8 cellular contexts compared by ENCODE assay signal in the genomic region with DNA sequence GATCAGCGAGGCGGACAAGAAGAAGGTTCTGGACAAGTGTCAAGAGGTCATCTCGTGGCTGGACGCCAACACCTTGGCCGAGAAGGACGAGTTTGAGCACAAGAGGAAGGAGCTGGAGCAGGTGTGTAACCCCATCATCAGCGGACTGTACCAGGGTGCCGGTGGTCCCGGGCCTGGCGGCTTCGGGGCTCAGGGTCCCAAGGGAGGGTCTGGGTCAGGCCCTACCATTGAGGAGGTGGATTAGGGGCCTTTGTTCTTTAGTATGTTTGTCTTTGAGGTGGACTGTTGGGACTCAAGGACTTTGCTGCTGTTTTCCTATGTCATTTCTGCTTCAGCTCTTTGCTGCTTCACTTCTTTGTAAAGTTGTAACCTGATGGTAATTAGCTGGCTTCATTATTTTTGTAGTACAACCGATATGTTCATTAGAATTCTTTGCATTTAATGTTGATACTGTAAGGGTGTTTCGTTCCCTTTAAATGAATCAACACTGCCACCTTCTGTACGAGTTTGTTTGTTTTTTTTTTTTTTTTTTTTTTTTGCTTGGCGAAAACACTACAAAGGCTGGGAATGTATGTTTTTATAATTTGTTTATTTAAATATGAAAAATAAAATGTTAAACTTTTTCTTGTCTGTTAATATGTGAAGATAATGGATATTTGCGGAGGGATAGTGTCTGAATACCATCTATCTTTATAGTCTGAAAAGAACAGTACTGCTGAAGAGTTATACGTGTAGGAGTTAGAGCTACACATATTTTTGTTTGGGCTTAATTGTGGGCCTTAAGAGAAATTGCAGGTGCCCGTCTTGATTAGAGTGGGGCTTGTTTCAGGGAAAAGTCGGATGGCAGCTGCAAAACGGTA. TPM values are rescaled to one million over a fixed set of nuclear protein-coding genes. Genes with fewer than 3 reads are reported as not detected.
A peak's percentile ranks its signal among the peaks of the same experiment; 100 is the strongest.
DNase-seq lines count a peak whose midpoint lies in the region; ATAC-seq and TF ChIP-seq lines count a peak whose summit lies in the region.

No MANE protein-coding gene starts in this region.

- peaks cover 45% of the 10 kb centered on the region for H3F3A ChIP-seq in SU-DHL-6 (ENCODE audit: insufficient read depth)

- no peaks in the 10 kb centered on the region; the same call in 1 of the 2 replicates for H3K36me3 ChIP-seq in DND-41 (ENCODE audit: insufficient read depth, low read length)
- no peaks in the 10 kb centered on the region; the same call in 1 of the 2 replicates for H3K36me3 ChIP-seq in SU-DHL-6 (ENCODE audit: low read length)

- peaks cover 32 to 39% of the 10 kb centered on the region in 2 donors for H3K4me1 Mint-ChIP-seq in natural killer cell treated with Interleukin-12 subunit alpha and Interleukin-12 subunit beta and Interleukin-15 and Interleukin-18, amount 100 ng/mL, for 72 hours (ENCODE audit: low read depth in 2 of 2)

- H3K79me2 ChIP-seq in DND-41 (ENCODE audit: insufficient read depth, low read length) (peaks cover 48% of the 10 kb centered on the region), SU-DHL-6 (ENCODE audit: insufficient read depth, low read length) (peaks cover 26% of the 10 kb centered on the region)

- peaks cover 11% of the 10 kb centered on the region for H3K36me3 Mint-ChIP-seq in natural killer cell treated with Interleukin-12 subunit alpha and Interleukin-12 subunit beta and Interleukin-15 and Interleukin-18, amount 100 ng/mL, for 72 hours

- peak overlapping the region; percentile 69 for H3K9ac ChIP-seq in DND-41 (ENCODE audit: low read depth, low read length)
- peak overlapping the region; percentile 53 for H3K9ac ChIP-seq in SU-DHL-6 (ENCODE audit: low read length)

- H3K27me3 ChIP-seq in DND-41 (ENCODE audit: insufficient read depth, low read length, poor library complexity), result no peaks in the 10 kb centered on the region
- H3K27me3 ChIP-seq in SU-DHL-6 (ENCODE audit: low read length), result no peaks in the 10 kb centered on the region

- H3K4me3 Mint-ChIP-seq in natural killer cell treated with Interleukin-12 subunit alpha and Interleukin-12 subunit beta and Interleukin-15 and Interleukin-18, amount 100 ng/mL, for 72 hours, result peak overlapping the region; percentile 84

- H3K4me3 ChIP-seq in DND-41 (ENCODE audit: low read depth in 1 of 2, low read length in 2 of 2), result peak overlapping the region; percentile 62 to 73
- peak overlapping the region; percentile 56 for H3K4me3 ChIP-seq in SU-DHL-6 (ENCODE audit: insufficient read depth, low read length, poor library complexity, severe bottlenecking)

- DNase-seq in DND-41 (no peak), Kasumi-1 (lab: John Stamatoyannopoulos, UW) (peak; percentile 64 to 66), epithelial cell of prostate (ENCODE audit: low read depth, low spot score) (no peak), mucosa of gallbladder (ENCODE audit: low spot score) (no peak)
- DNase-seq in natural killer cell treated with Interleukin-12 subunit alpha and Interleukin-12 subunit beta and Interleukin-15 and Interleukin-18, amount 100 ng/mL, for 72 hours (ENCODE audit: low spot score), result no peak

- H3K27ac Mint-ChIP-seq in natural killer cell treated with Interleukin-12 subunit alpha and Interleukin-12 subunit beta and Interleukin-15 and Interleukin-18, amount 100 ng/mL, for 72 hours, result peak overlapping the region; percentile 73 to 92

- no peaks in the 10 kb centered on the region for H3K9me3 Mint-ChIP-seq in natural killer cell treated with Interleukin-12 subunit alpha and Interleukin-12 subunit beta and Interleukin-15 and Interleukin-18, amount 100 ng/mL, for 72 hours

- no peaks in the 10 kb centered on the region for H3K9me3 ChIP-seq in DND-41 (ENCODE audit: insufficient read depth, low read length, severe bottlenecking)
- H3K9me3 ChIP-seq in SU-DHL-6 (ENCODE audit: insufficient read depth, low read length), result no peaks in the 10 kb centered on the region

- H3K27me3 Mint-ChIP-seq in natural killer cell treated with Interleukin-12 subunit alpha and Interleukin-12 subunit beta and Interleukin-15 and Interleukin-18, amount 100 ng/mL, for 72 hours, result no peaks in the 10 kb centered on the region

- H3K4me2 ChIP-seq in DND-41 (ENCODE audit: insufficient read depth, low read length) (peak overlapping the region; percentile 72), SU-DHL-6 (ENCODE audit: low read depth, low read length, poor library complexity, severe bottlenecking) (peak overlapping the region; percentile 88)

- H3K27ac ChIP-seq in DND-41 (ENCODE audit: low read length) (peak overlapping the region; percentile 87), SU-DHL-6 (ENCODE audit: low read depth, low read length) (peak overlapping the region; percentile 90), epithelial cell of prostate (peak overlapping the region; percentile 69)

- no peak for ATAC-seq in DND-41 (ENCODE audit: insufficient read depth, low read depth)
- no peak for ATAC-seq in natural killer cell treated with Interleukin-12 subunit alpha and Interleukin-12 subunit beta and Interleukin-15 and Interleukin-18, amount 100 ng/mL, for 72 hours
- ATAC-seq in HG02981 (IDR thresholded peaks at IDR 0.05; ENCODE audit: unreplicated experiment), result no peak
- no peak for ATAC-seq in HG03108 (IDR thresholded peaks at IDR 0.05; ENCODE audit: unreplicated experiment)

- H4K20me1 ChIP-seq in DND-41 (ENCODE audit: insufficient read depth, low read length), result no peaks in the 10 kb centered on the region; the same call in 1 of the 2 replicates
- H4K20me1 ChIP-seq in SU-DHL-6 (ENCODE audit: low read depth, low read length), result no peaks in the 10 kb centered on the region

- peak overlapping the region; percentile 65; the same call in 1 of the 2 replicates for H2AFZ ChIP-seq in DND-41 (ENCODE audit: low read depth, low read length)
- H2AFZ ChIP-seq in SU-DHL-6 (ENCODE audit: low read depth, low read length, severe bottlenecking), result peak overlapping the region; percentile 16

- peak; percentile 65 for TF ChIP-seq CTCF in DND-41 (IDR thresholded peaks at IDR 0.05; ENCODE audit: borderline replicate concordance, extremely low read depth, low read length, poor library complexity, severe bottlenecking)
- peak; percentile 68 for TF ChIP-seq CTCF in SU-DHL-6 (IDR thresholded peaks at IDR 0.05; ENCODE audit: insufficient read depth, low read length, poor library complexity, severe bottlenecking)

- peaks cover 54% of the 10 kb centered on the region for H3K4me1 ChIP-seq in DND-41 (ENCODE audit: insufficient read depth, low read length)

- no peaks in the 10 kb centered on the region for H3K9me2 ChIP-seq in SU-DHL-6 (replicated peaks; ENCODE audit: insufficient read depth, low read length)

RNA-seq across cellular contexts. Expression of a gene that starts 2.3 kb away (rescaled TPM):
- 100 to 1,000 TPM; 107 to 113 TPM for total RNA-seq in natural killer cell treated with Interleukin-12 subunit alpha and Interleukin-12 subunit beta and Interleukin-15 and Interleukin-18, amount 100 ng/mL, for 72 hours
- total RNA-seq in mucosa of gallbladder, result 277 TPM

RNA-seq across cellular contexts. Expression of a gene that starts 14.5 kb away (rescaled TPM):
- 100 to 1,000 TPM; 160 to 262 TPM for total RNA-seq in natural killer cell treated with Interleukin-12 subunit alpha and Interleukin-12 subunit beta and Interleukin-15 and Interleukin-18, amount 100 ng/mL, for 72 hours
- total RNA-seq in mucosa of gallbladder, result 347 TPM

RNA-seq across cellular contexts. Expression of a gene that starts 14.8 kb away (rescaled TPM):
- total RNA-seq in natural killer cell treated with Interleukin-12 subunit alpha and Interleukin-12 subunit beta and Interleukin-15 and Interleukin-18, amount 100 ng/mL, for 72 hours, result 1 to 10 TPM; 1.7 to 4.1 TPM
- 2.8 TPM for total RNA-seq in mucosa of gallbladder

RNA-seq across cellular contexts. Expression of a gene that starts 23.1 kb away (rescaled TPM):
- 100 to 1,000 TPM in 1 of 2 donors, 10 to 100 TPM in 1; 94.6 to 113 TPM for total RNA-seq in natural killer cell treated with Interleukin-12 subunit alpha and Interleukin-12 subunit beta and Interleukin-15 and Interleukin-18, amount 100 ng/mL, for 72 hours
- total RNA-seq in mucosa of gallbladder, result 32.5 TPM

RNA-seq across cellular contexts. Expression of a gene that starts 32.8 kb away (rescaled TPM):
- total RNA-seq in natural killer cell treated with Interleukin-12 subunit alpha and Interleukin-12 subunit beta and Interleukin-15 and Interleukin-18, amount 100 ng/mL, for 72 hours, result 10 to 100 TPM; 37.2 to 46.6 TPM
- 91.2 TPM for total RNA-seq in mucosa of gallbladder

Comparison
In these comparisons a context has a peak if more than half of its experiments do, and no peak if none do; other contexts are left out.
1. DNase-seq: peak in Kasumi-1 (2 of 2); none in DND-41 (single experiment), epithelial cell of prostate (single experiment), natural killer cell treated with Interleukin-12 subunit alpha and Interleukin-12 subunit beta and Interleukin-15 and Interleukin-18, amount 100 ng/mL, for 72 hours (single experiment) and mucosa of gallbladder (single experiment).
2. Peak in every context shown above with its lines, with median percentiles within 50 percentile points of each other: H3K27ac ChIP-seq.